17 cellular contexts compared by ENCODE assay signal in the genomic region with DNA sequence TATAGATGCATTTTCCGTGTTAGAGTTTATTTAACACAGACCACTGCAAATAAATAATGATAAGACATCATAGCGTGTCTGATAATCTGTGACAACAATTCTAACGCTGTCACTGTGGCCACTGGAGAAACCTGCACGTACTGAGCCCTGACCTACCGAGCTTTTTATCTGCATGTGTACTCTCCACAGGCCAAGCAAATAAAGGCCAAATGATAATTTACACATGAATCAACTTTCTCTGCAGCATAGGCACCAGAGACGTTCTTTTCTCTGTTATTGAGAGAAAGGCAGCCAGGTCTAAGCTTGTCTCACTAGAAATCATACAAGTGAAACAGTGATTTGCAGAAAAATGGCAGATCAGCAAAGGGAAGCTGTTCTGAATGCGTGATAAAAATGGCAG.
A peak's percentile ranks its signal among the peaks of the same experiment; 100 is the strongest.
DNase-seq lines count a peak whose midpoint lies in the region; ATAC-seq and TF ChIP-seq lines count a peak whose summit lies in the region.
"Had no signal": no experiment of that assay in that cellular context is flagged by ENCODE, and none has a peak within 500 bp of the region (broad histone marks: within the 10 kb centered on the region; RNA-seq: fewer than 3 reads in every experiment).

No MANE protein-coding gene starts in this region.

- peaks cover 0 to 6% of the 10 kb centered on the region in 2 experiments; a peak in 2 of 4 replicates for H3K4me1 ChIP-seq in SK-N-SH (ENCODE audit: control insufficient read depth in 1 of 2, insufficient read depth in 2 of 2, low read depth in 1 of 2, low read length in 1 of 2)
- H3K4me1 ChIP-seq in endodermal cell (ENCODE audit: control insufficient read depth, insufficient read depth, low read length), result peaks cover 4% of the 10 kb centered on the region
- H3K4me1 ChIP-seq: SJCRH30 had no signal

- H3K4me3 Mint-ChIP-seq in endodermal cell, result no peak overlapping the region
- H3K4me3 Mint-ChIP-seq: HFFc6 had no signal

- peaks cover 5% of the 10 kb centered on the region for H3K27me3 Mint-ChIP-seq in endodermal cell (ENCODE audit: insufficient read depth)

- H3K9me3 Mint-ChIP-seq in endodermal cell, result no peaks in the 10 kb centered on the region
- H3K9me3 Mint-ChIP-seq: HFFc6 had no signal

- peak overlapping the region in 1 of 2 experiments; percentile 73; a peak in 2 of 4 replicates for H3K27ac ChIP-seq in SK-N-SH (ENCODE audit: low read depth in 2 of 2, low read length in 1 of 2)
- peak overlapping the region; percentile 7 for H3K27ac ChIP-seq in endodermal cell (ENCODE audit: low read depth, low read length)
- H3K27ac ChIP-seq: SJCRH30 had no signal

- H3K36me3 Mint-ChIP-seq in endodermal cell (ENCODE audit: low read depth), result no peaks in the 10 kb centered on the region

- H2AFZ ChIP-seq in SK-N-SH (ENCODE audit: low read depth), result no peak overlapping the region

- POLR2A ChIA-PET in SK-N-SH (lab: Yijun Ruan, JAX), result no interaction called here

- H3K9ac ChIP-seq in SK-N-SH (no peak overlapping the region), endodermal cell (ENCODE audit: extremely low read depth, low read length, poor library complexity, severe bottlenecking) (no peak overlapping the region)

- H3K79me2 ChIP-seq in SK-N-SH (ENCODE audit: insufficient read depth), result no peaks in the 10 kb centered on the region

- no peaks in the 10 kb centered on the region for H4K20me1 ChIP-seq in SK-N-SH (ENCODE audit: insufficient read depth)

- no peak overlapping the region for H3K27ac Mint-ChIP-seq in endodermal cell
- H3K27ac Mint-ChIP-seq: HFFc6 had no signal

- H3K4me2 ChIP-seq in SK-N-SH, result no peak overlapping the region

- 70% methylated on average over 7 of the region's 7 CpGs for WGBS in SK-N-SH (ENCODE audit: low lambda C conversion rate)
- WGBS in endodermal cell (ENCODE audit: insufficient coverage in 1 of 2, insufficient read length in 1 of 2), 2 experiments, result 63 to 68% methylated on average over 3 to 7 of the region's 7 CpGs

- peak; percentile 5 for DNase-seq in SK-N-SH
- DNase-seq in NCI-H69 (lab: John Stamatoyannopoulos, UW), result peak; percentile 89
- DNase-seq in endodermal cell, result no peak
- no peak for DNase-seq in activated CD4-positive, alpha-beta T cell treated with anti-CD3 and anti-CD28 coated beads, Interleukin-2, amount 50 U/mL, for 48 hours
- DNase-seq in erythroblast (lab: John Stamatoyannopoulos, UW), result no peak
- no peak for DNase-seq in NCI-H1105 treated with DMSO at 0.1 percent for 48 hours (lab: John Stamatoyannopoulos, UW)
- DNase-seq: C1 segment of cervical spinal cord, DMS 273 treated with DMSO at 0.1 percent for 48 hours, EL, HFFc6, NCI-H1092, NCI-H2029, NCI-H524 treated with DMSO at 0.1 percent for 48 hours, PC-3, SJCRH30, SW 1271 had no signal

- no peak for TF ChIP-seq POLR2A in erythroblast (IDR thresholded peaks at IDR 0.05; ENCODE audit: low read length)

- CTCF ChIA-PET in SK-N-SH (lab: Yijun Ruan, JAX), result interaction anchor here (1.0 to 1.5 kb wide), 7 partner anchors 10 to 229 kb away, joined by 3 to 5 read pairs (median 4); no protein-coding TSS in a partner anchor

- ATAC-seq in SK-N-SH treated with all-trans-retinoic acid at 6 μM for 48 hours, result no peak
- ATAC-seq: PC-3 had no signal

- TF ChIP-seq EP300 in SK-N-SH (IDR thresholded peaks at IDR 0.05; ENCODE audit: borderline replicate concordance in 1 of 2, low read depth in 1 of 2, low read length in 1 of 2), result no peak

- no peaks in the 10 kb centered on the region for H3K9me2 ChIP-seq in SK-N-SH

- TF ChIP-seq CTCF in SK-N-SH (IDR thresholded peaks at IDR 0.05) (no peak), endodermal cell (conservative IDR thresholded peaks at IDR 0.05) (no peak)

- TF ChIP-seq RAD21 in SK-N-SH (IDR thresholded peaks at IDR 0.05; ENCODE audit: low read length), result no peak

- H3K4me3 ChIP-seq in SK-N-SH (ENCODE audit: low read depth in 2 of 2, low read length in 1 of 2), result no peak overlapping the region
- H3K4me3 ChIP-seq in endodermal cell (ENCODE audit: low read length), result no peak overlapping the region
- H3K4me3 ChIP-seq: SJCRH30 had no signal

- peaks cover 4% of the 10 kb centered on the region for H3K4me1 Mint-ChIP-seq in endodermal cell

- H3K9me3 ChIP-seq in SK-N-SH (no peaks in the 10 kb centered on the region), endodermal cell (ENCODE audit: control insufficient read depth, low read length) (no peaks in the 10 kb centered on the region)
- H3K9me3 ChIP-seq: SJCRH30 had no signal

- no peaks in the 10 kb centered on the region for H3F3A ChIP-seq in SK-N-SH (replicated peaks; ENCODE audit: insufficient read depth)

- no peaks in the 10 kb centered on the region for H3K27me3 ChIP-seq in SK-N-SH (ENCODE audit: insufficient read depth)
- no peaks in the 10 kb centered on the region for H3K27me3 ChIP-seq in endodermal cell (ENCODE audit: control insufficient read depth, insufficient read depth, low read length, poor library complexity, severe bottlenecking)
- H3K27me3 ChIP-seq: SJCRH30 had no signal

- no peaks in the 10 kb centered on the region for H3K36me3 ChIP-seq in SK-N-SH (replicated peaks in 1 of 2; ENCODE audit: control insufficient read depth in 1 of 2, insufficient read depth in 2 of 2, low read length in 1 of 2)
- H3K36me3 ChIP-seq in endodermal cell (ENCODE audit: control insufficient read depth, insufficient read depth, low read length), result no peaks in the 10 kb centered on the region
- H3K36me3 ChIP-seq: SJCRH30 had no signal

TF ChIP-seq in SK-N-SH, 30 proteins besides CTCF, POLR2A, EP300 and RAD21 (continues in another document):
- TF ChIP-seq YY1 (IDR thresholded peaks at IDR 0.05; ENCODE audit: low read depth), result no peak
- TF ChIP-seq GATA2 (CRISPR knock-in tag; IDR thresholded peaks at IDR 0.05), result peak; percentile 30; the same call in 1 of the 2 replicates
- no peak for TF ChIP-seq NFIC (IDR thresholded peaks at IDR 0.05; ENCODE audit: borderline replicate concordance)
- TF ChIP-seq RXRA (IDR thresholded peaks at IDR 0.05; ENCODE audit: borderline replicate concordance, low read depth), result no peak
- TF ChIP-seq, protein P1, sequence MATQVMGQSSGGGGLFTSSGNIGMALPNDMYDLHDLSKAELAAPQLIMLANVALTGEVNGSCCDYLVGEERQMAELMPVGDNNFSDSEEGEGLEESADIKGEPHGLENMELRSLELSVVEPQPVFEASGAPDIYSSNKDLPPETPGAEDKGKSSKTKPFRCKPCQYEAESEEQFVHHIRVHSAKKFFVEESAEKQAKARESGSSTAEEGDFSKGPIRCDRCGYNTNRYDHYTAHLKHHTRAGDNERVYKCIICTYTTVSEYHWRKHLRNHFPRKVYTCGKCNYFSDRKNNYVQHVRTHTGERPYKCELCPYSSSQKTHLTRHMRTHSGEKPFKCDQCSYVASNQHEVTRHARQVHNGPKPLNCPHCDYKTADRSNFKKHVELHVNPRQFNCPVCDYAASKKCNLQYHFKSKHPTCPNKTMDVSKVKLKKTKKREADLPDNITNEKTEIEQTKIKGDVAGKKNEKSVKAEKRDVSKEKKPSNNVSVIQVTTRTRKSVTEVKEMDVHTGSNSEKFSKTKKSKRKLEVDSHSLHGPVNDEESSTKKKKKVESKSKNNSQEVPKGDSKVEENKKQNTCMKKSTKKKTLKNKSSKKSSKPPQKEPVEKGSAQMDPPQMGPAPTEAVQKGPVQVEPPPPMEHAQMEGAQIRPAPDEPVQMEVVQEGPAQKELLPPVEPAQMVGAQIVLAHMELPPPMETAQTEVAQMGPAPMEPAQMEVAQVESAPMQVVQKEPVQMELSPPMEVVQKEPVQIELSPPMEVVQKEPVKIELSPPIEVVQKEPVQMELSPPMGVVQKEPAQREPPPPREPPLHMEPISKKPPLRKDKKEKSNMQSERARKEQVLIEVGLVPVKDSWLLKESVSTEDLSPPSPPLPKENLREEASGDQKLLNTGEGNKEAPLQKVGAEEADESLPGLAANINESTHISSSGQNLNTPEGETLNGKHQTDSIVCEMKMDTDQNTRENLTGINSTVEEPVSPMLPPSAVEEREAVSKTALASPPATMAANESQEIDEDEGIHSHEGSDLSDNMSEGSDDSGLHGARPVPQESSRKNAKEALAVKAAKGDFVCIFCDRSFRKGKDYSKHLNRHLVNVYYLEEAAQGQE (IDR thresholded peaks at IDR 0.05; ENCODE audit: low read depth, low read length), result no peak
- no peak for TF ChIP-seq TCF12 (IDR thresholded peaks at IDR 0.05)
- no peak for TF ChIP-seq POLR2AphosphoS5 (IDR thresholded peaks at IDR 0.05; ENCODE audit: low read depth, low read length)

TF ChIP-seq in SK-N-SH treated with all-trans-retinoic acid at 6 μM for 48 hours, 23 proteins besides CTCF, POLR2A, EP300 and RAD21 (continues in another document):
- TF ChIP-seq, protein P2, sequence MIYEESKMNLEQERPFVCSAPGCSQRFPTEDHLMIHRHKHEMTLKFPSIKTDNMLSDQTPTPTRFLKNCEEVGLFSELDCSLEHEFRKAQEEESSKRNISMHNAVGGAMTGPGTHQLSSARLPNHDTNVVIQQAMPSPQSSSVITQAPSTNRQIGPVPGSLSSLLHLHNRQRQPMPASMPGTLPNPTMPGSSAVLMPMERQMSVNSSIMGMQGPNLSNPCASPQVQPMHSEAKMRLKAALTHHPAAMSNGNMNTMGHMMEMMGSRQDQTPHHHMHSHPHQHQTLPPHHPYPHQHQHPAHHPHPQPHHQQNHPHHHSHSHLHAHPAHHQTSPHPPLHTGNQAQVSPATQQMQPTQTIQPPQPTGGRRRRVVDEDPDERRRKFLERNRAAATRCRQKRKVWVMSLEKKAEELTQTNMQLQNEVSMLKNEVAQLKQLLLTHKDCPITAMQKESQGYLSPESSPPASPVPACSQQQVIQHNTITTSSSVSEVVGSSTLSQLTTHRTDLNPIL (CRISPR knock-in tag; IDR thresholded peaks at IDR 0.05; ENCODE audit: low read depth), result no peak
- TF ChIP-seq TOX (CRISPR knock-in tag; IDR thresholded peaks at IDR 0.05; ENCODE audit: borderline replicate concordance), result no peak
- TF ChIP-seq ZNF70 (CRISPR knock-in tag; IDR thresholded peaks at IDR 0.05), result no peak
- no peak for TF ChIP-seq ZFP3 (CRISPR knock-in tag; IDR thresholded peaks at IDR 0.05)

Comparison
In these comparisons a context has a peak if more than half of its experiments do, and no peak if none do; other contexts are left out.
1. DNase-seq: peak in SK-N-SH (single experiment) and NCI-H69 (single experiment); none in endodermal cell (single experiment), activated CD4-positive, alpha-beta T cell treated with anti-CD3 and anti-CD28 coated beads, Interleukin-2, amount 50 U/mL, for 48 hours (0 of 2), erythroblast (0 of 2) and NCI-H1105 treated with DMSO at 0.1 percent for 48 hours (single experiment).